9 cellular contexts compared by ENCODE assay signal in the genomic region with DNA sequence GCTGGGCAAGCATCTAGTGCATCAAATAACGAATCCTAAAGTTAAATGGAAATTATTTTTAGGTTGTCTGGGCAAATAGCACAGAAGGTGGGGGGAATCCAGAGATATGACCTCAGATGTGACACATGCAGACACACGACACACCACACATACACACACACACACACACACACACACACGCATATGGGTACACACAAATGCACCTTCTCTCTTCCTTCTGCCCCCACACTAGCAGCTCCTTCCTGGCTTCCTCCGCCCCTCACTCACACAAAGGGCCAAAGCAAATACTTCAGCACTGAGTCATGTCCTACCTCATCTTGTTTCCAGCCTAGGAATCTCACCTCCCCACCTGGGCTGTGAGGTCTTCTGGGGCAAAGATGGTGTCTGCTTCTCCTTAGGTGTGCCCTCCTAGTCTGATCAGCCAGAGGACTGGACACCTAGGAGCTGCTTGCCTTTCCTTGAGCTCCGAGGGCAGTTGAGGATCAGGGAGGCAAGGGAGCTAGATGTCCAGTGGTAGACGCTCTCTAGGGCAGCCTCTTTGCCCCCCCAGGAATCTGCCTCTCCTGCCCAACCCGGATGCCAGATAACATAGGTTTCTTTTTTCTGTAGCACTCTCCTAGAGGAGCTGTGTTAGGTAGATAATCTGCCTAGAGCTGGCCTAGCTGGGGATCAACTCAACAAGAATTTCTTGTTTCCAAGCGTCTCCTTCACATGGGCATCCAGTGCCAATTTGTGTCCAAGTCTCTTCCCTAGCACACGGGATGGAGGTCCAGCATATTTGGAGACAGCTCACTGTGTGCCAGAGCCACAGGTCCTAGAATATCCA. TPM values are rescaled to one million over a fixed set of nuclear protein-coding genes. Genes with fewer than 3 reads are reported as not detected.
DNase-seq lines count a peak whose midpoint lies in the region; ATAC-seq and TF ChIP-seq lines count a peak whose summit lies in the region.
"Had no signal": no experiment of that assay in that cellular context is flagged by ENCODE, and none has a peak within 500 bp of the region (broad histone marks: within the 10 kb centered on the region; RNA-seq: fewer than 3 reads in every experiment).

No MANE protein-coding gene starts in this region.

- peaks cover 3% of the 10 kb centered on the region for H3K79me2 ChIP-seq in trophoblast cell (ENCODE audit: control insufficient read depth, insufficient read depth, low read length, poor library complexity)

- H3K14ac ChIP-seq in trophoblast cell (ENCODE audit: low read length), result peak overlapping the region; percentile 81

- peaks cover 37% of the 10 kb centered on the region for H3K79me1 ChIP-seq in trophoblast cell (ENCODE audit: low read length)

- H3K23ac ChIP-seq in trophoblast cell (ENCODE audit: low read length), result no peak overlapping the region

- POLR2A ChIA-PET in RWPE1 (lab: Yijun Ruan, JAX; ENCODE audit: low non-redundant PET), result interaction anchor here (0.6 to 1.1 kb wide), 2 partner anchors 29 to 100 kb away, joined by 3 read pairs; a partner anchor contains a TSS

- H2AFZ ChIP-seq in trophoblast cell (ENCODE audit: insufficient read depth, low read length, poor library complexity), result peak overlapping the region; percentile 17

- H3K36me3 ChIP-seq in colonic mucosa, result no peaks in the 10 kb centered on the region
- no peaks in the 10 kb centered on the region for H3K36me3 ChIP-seq in trophoblast cell (ENCODE audit: control insufficient read depth in 1 of 2, insufficient read depth in 2 of 2, low read length in 2 of 2)

- H2BK120ac ChIP-seq in trophoblast cell (ENCODE audit: insufficient read depth, low read length, poor library complexity), result peak overlapping the region; percentile 94

- no peak for TF ChIP-seq CTCF in C4-2B (conservative IDR thresholded peaks at IDR 0.05)
- no peak for TF ChIP-seq CTCF in RWPE1 (conservative IDR thresholded peaks at IDR 0.05; ENCODE audit: low read depth)
- TF ChIP-seq CTCF in colonic mucosa (IDR thresholded peaks at IDR 0.05), result no peak
- no peak for TF ChIP-seq CTCF in GM20000 (IDR thresholded peaks at IDR 0.05; ENCODE audit: extremely low read depth, missing control alignments)

- no peaks in the 10 kb centered on the region for H3K9me3 ChIP-seq in colonic mucosa
- H3K9me3 ChIP-seq in trophoblast cell (ENCODE audit: insufficient read depth, low read depth, low read length), result no peaks in the 10 kb centered on the region

- H2BK12ac ChIP-seq in trophoblast cell (ENCODE audit: low read length), result peak overlapping the region; percentile 73

- intact Hi-C loops in colonic mucosa (cut with DNase I), result no loop called here

- H3K27ac ChIP-seq in C4-2B (peak overlapping the region; percentile 33), RWPE1 (peak overlapping the region; percentile 84), colonic mucosa (peak overlapping the region; percentile 44), trophoblast cell (ENCODE audit: low read depth, low read length) (peak overlapping the region; percentile 83)

- peak overlapping the region; percentile 87 for H2AK5ac ChIP-seq in trophoblast cell (ENCODE audit: low read length)

- H3K4me3 ChIP-seq in colonic mucosa (no peak overlapping the region), trophoblast cell (ENCODE audit: low read depth, low read length) (no peak overlapping the region)

- H3K4me2 ChIP-seq in trophoblast cell (ENCODE audit: low read length), result peak overlapping the region; percentile 41

- no CpG with 5 or more reads among the region's 9 CpGs for WGBS in trophoblast cell (ENCODE audit: extremely low coverage, insufficient coverage, insufficient read length)

- H3K18ac ChIP-seq in trophoblast cell (ENCODE audit: low read length), result peak overlapping the region; percentile 70

- H3K4me1 ChIP-seq in colonic mucosa, result peaks cover 7% of the 10 kb centered on the region
- H3K4me1 ChIP-seq in trophoblast cell (ENCODE audit: control insufficient read depth in 1 of 2, insufficient read depth in 2 of 2, low read length in 2 of 2), result peaks cover 42 to 50% of the 10 kb centered on the region in 2 experiments

- ATAC-seq in HG02678 (IDR thresholded peaks at IDR 0.05; ENCODE audit: unreplicated experiment) (no peak), GM18858 (IDR thresholded peaks at IDR 0.05; ENCODE audit: unreplicated experiment) (no peak)

- DNase-seq in RWPE1 (ENCODE audit: low spot score), result peak; percentile 91
- DNase-seq in colonic mucosa, result no peak
- DNase-seq in trophoblast cell, result peak; percentile 85 to 93
- no peak for DNase-seq in GM20000 (ENCODE audit: low spot score)
- DNase-seq in NCI-H524 treated with DMSO at 0.1 percent for 48 hours (lab: John Stamatoyannopoulos, UW), result no peak
- DNase-seq: activated B cell treated with CpG ODN at 0.5 μM for 24 hours had no signal

- peak overlapping the region; percentile 78 for H4K8ac ChIP-seq in trophoblast cell (ENCODE audit: low read depth, low read length)

- peak overlapping the region; percentile 25 for H4K12ac ChIP-seq in trophoblast cell (ENCODE audit: low read depth, low read length)

- CTCF ChIA-PET in RWPE1 (lab: Yijun Ruan, JAX), result interaction anchor here (0.7 to 2.3 kb wide), 6 partner anchors 10 to 100 kb away, joined by 3 to 12 read pairs (median 6); a partner anchor contains a TSS

- H2BK5ac ChIP-seq in trophoblast cell (ENCODE audit: low read depth, low read length, poor library complexity), result peak overlapping the region; percentile 91

- H3K9ac ChIP-seq in colonic mucosa (ENCODE audit: low read depth in 2 of 2, low read length in 2 of 2) (peak overlapping the region in 1 of 2 donors; percentile 68), trophoblast cell (ENCODE audit: low read length) (no peak overlapping the region)

- peak overlapping the region; percentile 80 for H4K91ac ChIP-seq in trophoblast cell (ENCODE audit: low read depth, low read length)

- peak overlapping the region; percentile 21 for H3K4ac ChIP-seq in trophoblast cell (ENCODE audit: low read depth, low read length)

- H3K27me3 ChIP-seq in colonic mucosa, result no peaks in the 10 kb centered on the region
- H3K27me3 ChIP-seq in trophoblast cell (ENCODE audit: insufficient read depth, low read length), result no peaks in the 10 kb centered on the region

RNA-seq across cellular contexts. Expression of a gene that starts 14.3 kb away (rescaled TPM):
- 10 to 100 TPM; 24.1 to 33.3 TPM for total RNA-seq in colonic mucosa
- 3.8 TPM in 2 replicates for polyA plus RNA-seq in trophoblast cell (2013)

Comparison
In these comparisons a context has a peak if more than half of its experiments do, and no peak if none do; other contexts are left out.
1. H3K27ac ChIP-seq: peak in every context shown above with its lines; median percentile 84 in RWPE1; 83 in trophoblast cell; 44 in colonic mucosa; 33 in C4-2B.
2. DNase-seq: peak in RWPE1 (single experiment) and trophoblast cell (2 of 2); none in colonic mucosa (single experiment), GM20000 (single experiment) and NCI-H524 treated with DMSO at 0.1 percent for 48 hours (single experiment).